Comparison of ENCODE assay signal across 1 cellular context in the genomic region with DNA sequence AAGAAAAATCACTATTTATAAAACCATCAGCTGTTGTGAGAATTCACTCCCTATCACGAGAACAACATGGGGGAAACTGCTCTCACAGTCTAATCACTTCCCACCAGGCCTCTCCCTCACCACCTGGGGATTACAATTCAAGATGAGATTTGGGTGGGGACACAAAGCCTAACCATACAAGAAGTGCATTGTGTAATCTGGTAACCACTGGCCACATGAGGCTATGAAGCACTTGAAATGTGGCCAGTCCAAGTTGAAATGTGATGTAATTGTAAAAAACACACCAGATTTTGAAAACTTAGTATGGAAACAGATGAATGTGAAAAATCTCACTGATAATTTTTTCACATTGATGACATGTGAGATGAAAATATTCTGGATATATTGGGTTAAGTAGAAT.
TF ChIP-seq lines count a peak whose summit lies in the region.

No MANE protein-coding gene starts in this region.

TF ChIP-seq in GM23338, 12 proteins besides CTCF, POLR2A, EP300 and RAD21 (continued from another document):
- TF ChIP-seq, protein P1, sequence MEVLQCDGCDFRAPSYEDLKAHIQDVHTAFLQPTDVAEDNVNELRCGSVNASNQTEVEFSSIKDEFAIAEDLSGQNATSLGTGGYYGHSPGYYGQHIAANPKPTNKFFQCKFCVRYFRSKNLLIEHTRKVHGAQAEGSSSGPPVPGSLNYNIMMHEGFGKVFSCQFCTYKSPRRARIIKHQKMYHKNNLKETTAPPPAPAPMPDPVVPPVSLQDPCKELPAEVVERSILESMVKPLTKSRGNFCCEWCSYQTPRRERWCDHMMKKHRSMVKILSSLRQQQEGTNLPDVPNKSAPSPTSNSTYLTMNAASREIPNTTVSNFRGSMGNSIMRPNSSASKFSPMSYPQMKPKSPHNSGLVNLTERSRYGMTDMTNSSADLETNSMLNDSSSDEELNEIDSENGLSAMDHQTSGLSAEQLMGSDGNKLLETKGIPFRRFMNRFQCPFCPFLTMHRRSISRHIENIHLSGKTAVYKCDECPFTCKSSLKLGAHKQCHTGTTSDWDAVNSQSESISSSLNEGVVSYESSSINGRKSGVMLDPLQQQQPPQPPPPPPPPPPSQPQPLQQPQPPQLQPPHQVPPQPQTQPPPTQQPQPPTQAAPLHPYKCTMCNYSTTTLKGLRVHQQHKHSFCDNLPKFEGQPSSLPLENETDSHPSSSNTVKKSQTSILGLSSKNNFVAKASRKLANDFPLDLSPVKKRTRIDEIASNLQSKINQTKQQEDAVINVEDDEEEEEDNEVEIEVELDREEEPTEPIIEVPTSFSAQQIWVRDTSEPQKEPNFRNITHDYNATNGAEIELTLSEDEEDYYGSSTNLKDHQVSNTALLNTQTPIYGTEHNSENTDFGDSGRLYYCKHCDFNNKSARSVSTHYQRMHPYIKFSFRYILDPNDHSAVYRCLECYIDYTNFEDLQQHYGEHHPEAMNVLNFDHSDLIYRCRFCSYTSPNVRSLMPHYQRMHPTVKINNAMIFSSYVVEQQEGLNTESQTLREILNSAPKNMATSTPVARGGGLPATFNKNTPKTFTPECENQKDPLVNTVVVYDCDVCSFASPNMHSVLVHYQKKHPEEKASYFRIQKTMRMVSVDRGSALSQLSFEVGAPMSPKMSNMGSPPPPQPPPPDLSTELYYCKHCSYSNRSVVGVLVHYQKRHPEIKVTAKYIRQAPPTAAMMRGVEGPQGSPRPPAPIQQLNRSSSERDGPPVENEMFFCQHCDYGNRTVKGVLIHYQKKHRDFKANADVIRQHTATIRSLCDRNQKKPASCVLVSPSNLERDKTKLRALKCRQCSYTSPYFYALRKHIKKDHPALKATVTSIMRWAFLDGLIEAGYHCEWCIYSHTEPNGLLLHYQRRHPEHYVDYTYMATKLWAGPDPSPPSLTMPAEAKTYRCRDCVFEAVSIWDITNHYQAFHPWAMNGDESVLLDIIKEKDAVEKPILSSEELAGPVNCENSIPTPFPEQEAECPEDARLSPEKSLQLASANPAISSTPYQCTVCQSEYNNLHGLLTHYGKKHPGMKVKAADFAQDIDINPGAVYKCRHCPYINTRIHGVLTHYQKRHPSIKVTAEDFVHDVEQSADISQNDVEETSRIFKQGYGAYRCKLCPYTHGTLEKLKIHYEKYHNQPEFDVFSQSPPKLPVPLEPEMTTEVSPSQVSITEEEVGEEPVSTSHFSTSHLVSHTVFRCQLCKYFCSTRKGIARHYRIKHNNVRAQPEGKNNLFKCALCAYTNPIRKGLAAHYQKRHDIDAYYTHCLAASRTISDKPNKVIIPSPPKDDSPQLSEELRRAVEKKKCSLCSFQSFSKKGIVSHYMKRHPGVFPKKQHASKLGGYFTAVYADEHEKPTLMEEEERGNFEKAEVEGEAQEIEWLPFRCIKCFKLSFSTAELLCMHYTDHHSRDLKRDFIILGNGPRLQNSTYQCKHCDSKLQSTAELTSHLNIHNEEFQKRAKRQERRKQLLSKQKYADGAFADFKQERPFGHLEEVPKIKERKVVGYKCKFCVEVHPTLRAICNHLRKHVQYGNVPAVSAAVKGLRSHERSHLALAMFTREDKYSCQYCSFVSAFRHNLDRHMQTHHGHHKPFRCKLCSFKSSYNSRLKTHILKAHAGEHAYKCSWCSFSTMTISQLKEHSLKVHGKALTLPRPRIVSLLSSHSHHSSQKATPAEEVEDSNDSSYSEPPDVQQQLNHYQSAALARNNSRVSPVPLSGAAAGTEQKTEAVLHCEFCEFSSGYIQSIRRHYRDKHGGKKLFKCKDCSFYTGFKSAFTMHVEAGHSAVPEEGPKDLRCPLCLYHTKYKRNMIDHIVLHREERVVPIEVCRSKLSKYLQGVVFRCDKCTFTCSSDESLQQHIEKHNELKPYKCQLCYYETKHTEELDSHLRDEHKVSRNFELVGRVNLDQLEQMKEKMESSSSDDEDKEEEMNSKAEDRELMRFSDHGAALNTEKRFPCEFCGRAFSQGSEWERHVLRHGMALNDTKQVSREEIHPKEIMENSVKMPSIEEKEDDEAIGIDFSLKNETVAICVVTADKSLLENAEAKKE (CRISPR knock-in tag; IDR thresholded peaks at IDR 0.05) = no peak
- no peak for TF ChIP-seq EZH2phosphoT487 (IDR thresholded peaks at IDR 0.05; ENCODE audit: unreplicated experiment)
- TF ChIP-seq, protein P2, sequence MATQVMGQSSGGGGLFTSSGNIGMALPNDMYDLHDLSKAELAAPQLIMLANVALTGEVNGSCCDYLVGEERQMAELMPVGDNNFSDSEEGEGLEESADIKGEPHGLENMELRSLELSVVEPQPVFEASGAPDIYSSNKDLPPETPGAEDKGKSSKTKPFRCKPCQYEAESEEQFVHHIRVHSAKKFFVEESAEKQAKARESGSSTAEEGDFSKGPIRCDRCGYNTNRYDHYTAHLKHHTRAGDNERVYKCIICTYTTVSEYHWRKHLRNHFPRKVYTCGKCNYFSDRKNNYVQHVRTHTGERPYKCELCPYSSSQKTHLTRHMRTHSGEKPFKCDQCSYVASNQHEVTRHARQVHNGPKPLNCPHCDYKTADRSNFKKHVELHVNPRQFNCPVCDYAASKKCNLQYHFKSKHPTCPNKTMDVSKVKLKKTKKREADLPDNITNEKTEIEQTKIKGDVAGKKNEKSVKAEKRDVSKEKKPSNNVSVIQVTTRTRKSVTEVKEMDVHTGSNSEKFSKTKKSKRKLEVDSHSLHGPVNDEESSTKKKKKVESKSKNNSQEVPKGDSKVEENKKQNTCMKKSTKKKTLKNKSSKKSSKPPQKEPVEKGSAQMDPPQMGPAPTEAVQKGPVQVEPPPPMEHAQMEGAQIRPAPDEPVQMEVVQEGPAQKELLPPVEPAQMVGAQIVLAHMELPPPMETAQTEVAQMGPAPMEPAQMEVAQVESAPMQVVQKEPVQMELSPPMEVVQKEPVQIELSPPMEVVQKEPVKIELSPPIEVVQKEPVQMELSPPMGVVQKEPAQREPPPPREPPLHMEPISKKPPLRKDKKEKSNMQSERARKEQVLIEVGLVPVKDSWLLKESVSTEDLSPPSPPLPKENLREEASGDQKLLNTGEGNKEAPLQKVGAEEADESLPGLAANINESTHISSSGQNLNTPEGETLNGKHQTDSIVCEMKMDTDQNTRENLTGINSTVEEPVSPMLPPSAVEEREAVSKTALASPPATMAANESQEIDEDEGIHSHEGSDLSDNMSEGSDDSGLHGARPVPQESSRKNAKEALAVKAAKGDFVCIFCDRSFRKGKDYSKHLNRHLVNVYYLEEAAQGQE (IDR thresholded peaks at IDR 0.05; ENCODE audit: unreplicated experiment) = no peak
- no peak for TF ChIP-seq ZNF331 (CRISPR knock-in tag; IDR thresholded peaks at IDR 0.05; ENCODE audit: low read depth)
TF ChIP-seq in GM23338: peak in this region for 0.
